Comparison of ENCODE assay signal across 19 cellular contexts in genomic region chr12:13727707-13728147, GRCh38.
DNase-seq lines count a peak whose midpoint lies in the region; ATAC-seq and TF ChIP-seq lines count a peak whose summit lies in the region.
"Had no signal": no experiment of that assay in that cellular context is flagged by ENCODE, and none has a peak within 500 bp of the region (broad histone marks: within the 10 kb centered on the region; RNA-seq: fewer than 3 reads in every experiment).

No MANE protein-coding gene starts in this region.

- no peaks in the 10 kb centered on the region for H3K4me1 ChIP-seq in sigmoid colon
- no peaks in the 10 kb centered on the region for H3K4me1 ChIP-seq in adrenal gland (replicated peaks in 1 of 2)
- H3K4me1 ChIP-seq: BLaER1, left lung, right atrium auricular region had no signal

- H3K4me3 ChIP-seq in kidney epithelial cell (ENCODE audit: low read depth, low read length) (no peak overlapping the region), sigmoid colon (no peak overlapping the region), adrenal gland (no peak overlapping the region)
- H3K4me3 ChIP-seq: BLaER1, left lung, right atrium auricular region had no signal

- intact Hi-C loops in sigmoid colon (cut with DNase I): no loop called here
- intact Hi-C loops in adrenal gland (cut with DNase I): no loop called here

- TF ChIP-seq POLR2A in sigmoid colon (IDR thresholded peaks at IDR 0.05) (no peak), adrenal gland (IDR thresholded peaks at IDR 0.05) (no peak)

- H3K36me3 ChIP-seq in kidney epithelial cell (ENCODE audit: control insufficient read depth, insufficient read depth, low read length): no peaks in the 10 kb centered on the region
- no peaks in the 10 kb centered on the region for H3K36me3 ChIP-seq in sigmoid colon
- H3K36me3 ChIP-seq in adrenal gland (replicated peaks in 1 of 2): no peaks in the 10 kb centered on the region
- H3K36me3 ChIP-seq: BLaER1, brain microvascular endothelial cell, left lung, right atrium auricular region had no signal

- no peak for ATAC-seq in GM18519 (IDR thresholded peaks at IDR 0.05; ENCODE audit: low FRiP score, unreplicated experiment)
- ATAC-seq: activated CD8-positive, alpha-beta T cell treated with anti-CD3 and anti-CD28 coated beads for 36 hours; effector memory CD8-positive, alpha-beta T cell; left lung; naive thymus-derived CD8-positive, alpha-beta T cell had no signal

- H3K9me3 ChIP-seq in sigmoid colon (no peaks in the 10 kb centered on the region), adrenal gland (replicated peaks in 1 of 3) (no peaks in the 10 kb centered on the region)
- H3K9me3 ChIP-seq: BLaER1, left lung, right atrium auricular region had no signal

- in situ Hi-C loops in SK-MEL-5 (cut with HindIII; ENCODE audit: low pct_unique_long_range_greater_than_20kb, low sequenced_read_pairs): no loop called here

- no peak for TF ChIP-seq EP300 in sigmoid colon (IDR thresholded peaks at IDR 0.05)

- no peaks in the 10 kb centered on the region for H3K27me3 ChIP-seq in kidney epithelial cell (ENCODE audit: control insufficient read depth, insufficient read depth, low read length)
- no peaks in the 10 kb centered on the region for H3K27me3 ChIP-seq in sigmoid colon
- no peaks in the 10 kb centered on the region for H3K27me3 ChIP-seq in adrenal gland
- H3K27me3 ChIP-seq: BLaER1, brain microvascular endothelial cell, right atrium auricular region had no signal

- DNase-seq in Daoy (ENCODE audit: low read depth) (peak; percentile 78), NCI-H2081 (lab: John Stamatoyannopoulos, UW) (peak; percentile 93 to 99), SK-MEL-5 (ENCODE audit: low read depth, low spot score) (peak; percentile 96), kidney epithelial cell (ENCODE audit: low read depth) (peak; percentile 94), sigmoid colon (no peak), adrenal gland (no peak)
- no peak for DNase-seq in stimulated activated CD4-positive, alpha-beta T cell treated with anti-CD3 and anti-CD28 coated beads, Interleukin-2, amount 100 ng/mL, for 24 hours
- DNase-seq: activated CD8-positive, alpha-beta T cell treated with anti-CD3 and anti-CD28 coated beads for 36 hours; activated effector memory CD4-positive, alpha-beta T cell treated with anti-CD3 and anti-CD28 coated beads, Interleukin-2, amount 50 U/mL, for 16 hours; brain microvascular endothelial cell; effector memory CD8-positive, alpha-beta T cell; left lung; naive thymus-derived CD8-positive, alpha-beta T cell; NCI-H1694; RPMI8226; stimulated activated naive CD4-positive, alpha-beta T cell treated with Interleukin-2 at 50 U/mL for 16 hours had no signal

- TF ChIP-seq CTCF in kidney epithelial cell (IDR thresholded peaks at IDR 0.05; ENCODE audit: insufficient read depth, low read length, poor library complexity, severe bottlenecking): no peak
- TF ChIP-seq CTCF in sigmoid colon (IDR thresholded peaks at IDR 0.05): no peak
- TF ChIP-seq CTCF in adrenal gland (IDR thresholded peaks at IDR 0.05): no peak

- H3K27ac ChIP-seq in sigmoid colon: no peak overlapping the region
- H3K27ac ChIP-seq in adrenal gland: no peak overlapping the region
- H3K27ac ChIP-seq: BLaER1, brain microvascular endothelial cell, left lung, right atrium auricular region had no signal

Comparison
In these comparisons a context has a peak if more than half of its experiments do, and no peak if none do; other contexts are left out.
1. DNase-seq: peak in Daoy (single experiment), NCI-H2081 (2 of 2), SK-MEL-5 (single experiment) and kidney epithelial cell (single experiment); none in sigmoid colon (single experiment), stimulated activated CD4-positive, alpha-beta T cell treated with anti-CD3 and anti-CD28 coated beads, Interleukin-2, amount 100 ng/mL, for 24 hours (0 of 2) and adrenal gland (0 of 7).